ENCODE assay signal across 8 cellular contexts in the genomic region with DNA sequence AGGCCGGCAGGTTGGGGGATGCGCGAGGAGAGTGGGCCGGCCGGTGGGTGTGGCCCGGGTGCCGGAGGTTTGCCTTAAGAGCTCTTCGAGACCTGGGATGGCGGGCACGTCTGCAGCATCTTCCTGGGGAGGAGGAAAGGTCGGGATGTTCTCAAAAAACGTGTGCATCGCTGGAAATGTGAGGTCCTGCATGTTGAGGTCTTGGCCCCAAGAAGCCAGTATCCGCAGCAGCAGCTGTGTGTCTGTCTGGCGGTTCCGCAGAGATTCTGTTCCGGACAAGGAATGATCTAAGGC. TPM values are rescaled to one million over a fixed set of nuclear protein-coding genes. Genes with fewer than 3 reads are reported as not detected.
DNase-seq lines count a peak whose midpoint lies in the region; ATAC-seq and TF ChIP-seq lines count a peak whose summit lies in the region.

No MANE protein-coding gene starts in this region.

- no peak for ATAC-seq in activated CD8-positive, alpha-beta memory T cell treated with anti-CD3 and anti-CD28 coated beads, Interleukin-2, amount 10 ng/mL, durations not matched to agents 7 days and 5 days
- no peak for ATAC-seq in HG02623 (IDR thresholded peaks at IDR 0.05; ENCODE audit: unreplicated experiment)

- CTCF ChIA-PET in activated CD8-positive, alpha-beta memory T cell treated with anti-CD3 and anti-CD28 coated beads, Interleukin-2, amount 10 ng/mL, durations not matched to agents 7 days and 5 days (lab: Charles Lee), result no interaction called here

- peaks cover 56% of the 10 kb centered on the region for H3K27me3 Mint-ChIP-seq in activated CD8-positive, alpha-beta memory T cell treated with anti-CD3 and anti-CD28 coated beads, Interleukin-2, amount 10 ng/mL, durations not matched to agents 7 days and 5 days
- H3K27me3 Mint-ChIP-seq in type B pancreatic cell, result peaks cover 46% of the 10 kb centered on the region

- no peak for TF ChIP-seq CTCF in astrocyte of the cerebellum (IDR thresholded peaks at IDR 0.05; ENCODE audit: low read depth, low read length, missing control alignments)
- no peak for TF ChIP-seq CTCF in lower leg skin (IDR thresholded peaks at IDR 0.05)
- no peak for TF ChIP-seq CTCF in type B pancreatic cell (conservative IDR thresholded peaks at IDR 0.05)

- H3K36me3 Mint-ChIP-seq in activated CD8-positive, alpha-beta memory T cell treated with anti-CD3 and anti-CD28 coated beads, Interleukin-2, amount 10 ng/mL, durations not matched to agents 7 days and 5 days, result no peaks in the 10 kb centered on the region
- H3K36me3 Mint-ChIP-seq in type B pancreatic cell, result no peaks in the 10 kb centered on the region

- H3K4me3 ChIP-seq in astrocyte of the cerebellum (ENCODE audit: low read depth, low read length) (peak overlapping the region; percentile 68), lower leg skin (ENCODE audit: low read depth, poor library complexity, severe bottlenecking) (peak overlapping the region; percentile 37)

- WGBS in lower leg skin, 2 donors, result 5 to 9% methylated on average over 14 to 17 of the region's 17 CpGs

- no peak overlapping the region for H3K27ac Mint-ChIP-seq in activated CD8-positive, alpha-beta memory T cell treated with anti-CD3 and anti-CD28 coated beads, Interleukin-2, amount 10 ng/mL, durations not matched to agents 7 days and 5 days
- H3K27ac Mint-ChIP-seq in type B pancreatic cell, result peak overlapping the region; percentile 78

- in situ Hi-C loops in astrocyte of the cerebellum (cut with HindIII; ENCODE audit: low sequenced_read_pairs), result no loop called here

- H3K4me1 Mint-ChIP-seq in activated CD8-positive, alpha-beta memory T cell treated with anti-CD3 and anti-CD28 coated beads, Interleukin-2, amount 10 ng/mL, durations not matched to agents 7 days and 5 days, result peaks cover 23% of the 10 kb centered on the region
- peaks cover 41% of the 10 kb centered on the region for H3K4me1 Mint-ChIP-seq in type B pancreatic cell (ENCODE audit: unreplicated experiment)

- peak overlapping the region; percentile 53 for H3K4me3 Mint-ChIP-seq in activated CD8-positive, alpha-beta memory T cell treated with anti-CD3 and anti-CD28 coated beads, Interleukin-2, amount 10 ng/mL, durations not matched to agents 7 days and 5 days
- peak overlapping the region; percentile 92 for H3K4me3 Mint-ChIP-seq in type B pancreatic cell

- no peak for TF ChIP-seq POLR2A in lower leg skin (IDR thresholded peaks at IDR 0.05)

- DNase-seq in activated CD8-positive, alpha-beta memory T cell treated with anti-CD3 and anti-CD28 coated beads, Interleukin-2, amount 10 ng/mL, durations not matched to agents 7 days and 5 days, result no peak
- no peak for DNase-seq in activated CD8-positive, alpha-beta memory T cell treated with anti-CD3 and anti-CD28 coated beads, Interleukin-2, amount 50 U/mL, for 4 hours
- no peak for DNase-seq in astrocyte of the cerebellum (ENCODE audit: low read depth)
- no peak for DNase-seq in lower leg skin (ENCODE audit: low spot score in 2 of 2)
- DNase-seq in type B pancreatic cell (ENCODE audit: extremely low spot score, unreplicated experiment), result no peak
- no peak for DNase-seq in stimulated activated CD4-positive, alpha-beta T cell treated with anti-CD3 and anti-CD28 coated beads, Interleukin-1b, Interleukin-23, amount 100 ng/mL, for 48 hours
- no peak for DNase-seq in NCI-H748 treated with DMSO at 0.1 percent for 48 hours (lab: John Stamatoyannopoulos, UW)

- intact Hi-C loops in lower leg skin (cut with DNase I; ENCODE audit: low total_unique reads), result no loop called here

- no peaks in the 10 kb centered on the region for H3K9me3 Mint-ChIP-seq in activated CD8-positive, alpha-beta memory T cell treated with anti-CD3 and anti-CD28 coated beads, Interleukin-2, amount 10 ng/mL, durations not matched to agents 7 days and 5 days (ENCODE audit: low read depth)
- H3K9me3 Mint-ChIP-seq in type B pancreatic cell, result no peaks in the 10 kb centered on the region

RNA-seq across cellular contexts. Expression of a gene that starts 1.4 kb away (rescaled TPM):
- total RNA-seq in activated CD8-positive, alpha-beta memory T cell treated with anti-CD3 and anti-CD28 coated beads, Interleukin-2, amount 10 ng/mL, durations not matched to agents 7 days and 5 days, result under 1 TPM; 0.26 to 0.67 TPM
- total RNA-seq in lower leg skin (10 to 100 TPM in 3 of 4 donors, 1 to 10 TPM in 1; 5.8 to 30.7 (median 21.0) TPM), type B pancreatic cell (ENCODE audit: low replicate concordance) (34.3 and 54.2 TPM in 2 replicates)

Comparison
In these comparisons a context has a peak if more than half of its experiments do, and no peak if none do; other contexts are left out.
1. RNA of a gene that starts 1.4 kb away (total RNA-seq): 34.3 to 54.2 TPM in type B pancreatic cell and 5.8 to 30.7 TPM in lower leg skin; 0.26 to 0.67 TPM in activated CD8-positive, alpha-beta memory T cell treated with anti-CD3 and anti-CD28 coated beads, Interleukin-2, amount 10 ng/mL, durations not matched to agents 7 days and 5 days; every median in the first group is over 4 times any median in the second.